11 cellular contexts compared by ENCODE assay signal in genomic region chr1:234911787-234912186, GRCh38.
DNase-seq lines count a peak whose midpoint lies in the region; ATAC-seq and TF ChIP-seq lines count a peak whose summit lies in the region.
"Had no signal": no experiment of that assay in that cellular context is flagged by ENCODE, and none has a peak within 500 bp of the region (broad histone marks: within the 10 kb centered on the region; RNA-seq: fewer than 3 reads in every experiment).

No MANE protein-coding gene starts in this region.

- H3F3A ChIP-seq in neural progenitor cell (ENCODE audit: low read depth), result no peaks in the 10 kb centered on the region

- peak overlapping the region; percentile 37 to 85 (median 72); a peak in 21 of 22 replicates for H3K4me2 ChIP-seq in BLaER1 treated with 17β-estradiol and CSF1 and Interleukin-3, amounts not matched to agents 10 nM and 100 nM
- H3K4me2 ChIP-seq in neural progenitor cell (no peak overlapping the region), OCI-LY7 (ENCODE audit: low read length) (no peak overlapping the region)
- H3K4me2 ChIP-seq: hepatocyte had no signal

- H3K9me3 Mint-ChIP-seq in T-cell (no peaks in the 10 kb centered on the region), neural progenitor cell (peaks cover 2% of the 10 kb centered on the region)

- H3K9me3 ChIP-seq in BLaER1 treated with 17β-estradiol and CSF1 and Interleukin-3, amounts not matched to agents 10 nM and 100 nM (replicated peaks in 1 of 11), result peaks cover 0 to 13% (median 0%) of the 10 kb centered on the region in 11 experiments; a peak in 6 of 22 replicates
- H3K9me3 ChIP-seq in neural progenitor cell (ENCODE audit: low read depth) (no peaks in the 10 kb centered on the region), OCI-LY7 (ENCODE audit: low read length) (no peaks in the 10 kb centered on the region)

- H4K20me1 ChIP-seq in BLaER1 treated with 17β-estradiol and CSF1 and Interleukin-3, amounts not matched to agents 10 nM and 100 nM, result no peaks in the 10 kb centered on the region
- H4K20me1 ChIP-seq in neural progenitor cell (ENCODE audit: low read depth) (no peaks in the 10 kb centered on the region), OCI-LY7 (ENCODE audit: insufficient read depth, low read length) (no peaks in the 10 kb centered on the region)

- no peaks in the 10 kb centered on the region for H3K27me3 Mint-ChIP-seq in T-cell
- H3K27me3 Mint-ChIP-seq in neural progenitor cell (ENCODE audit: insufficient read depth, low read depth), result peaks cover 15% of the 10 kb centered on the region

- peaks cover 44 to 71% (median 54%) of the 10 kb centered on the region in 10 experiments for H3K4me1 ChIP-seq in BLaER1 treated with 17β-estradiol and CSF1 and Interleukin-3, amounts not matched to agents 10 nM and 100 nM
- peaks cover 15% of the 10 kb centered on the region for H3K4me1 ChIP-seq in neural progenitor cell
- peaks cover 17% of the 10 kb centered on the region for H3K4me1 ChIP-seq in OCI-LY7 (ENCODE audit: insufficient read depth, low read length, poor library complexity, severe bottlenecking)

- H3K36me3 ChIP-seq in BLaER1 treated with 17β-estradiol and CSF1 and Interleukin-3, amounts not matched to agents 10 nM and 100 nM, result no peaks in the 10 kb centered on the region
- H3K36me3 ChIP-seq in neural progenitor cell, result no peaks in the 10 kb centered on the region
- no peaks in the 10 kb centered on the region for H3K36me3 ChIP-seq in OCI-LY7 (ENCODE audit: insufficient read depth, low read length)

- H3K4me1 Mint-ChIP-seq in T-cell (peaks cover 31 to 38% (median 36%) of the 10 kb centered on the region in 3 donors), neural progenitor cell (peaks cover 54% of the 10 kb centered on the region)

- H3K9ac ChIP-seq in BLaER1 treated with 17β-estradiol and CSF1 and Interleukin-3, amounts not matched to agents 10 nM and 100 nM, result peak overlapping the region in 3 of 11 experiments; percentile 10 to 29 (median 15); a peak in 1 of 22 replicates
- no peak overlapping the region for H3K9ac ChIP-seq in neural progenitor cell

- peak overlapping the region in 7 of 11 experiments; percentile 14 to 59 (median 37); a peak in 11 of 22 replicates for H3K27ac ChIP-seq in BLaER1 treated with 17β-estradiol and CSF1 and Interleukin-3, amounts not matched to agents 10 nM and 100 nM
- H3K27ac ChIP-seq in cingulate gyrus (ENCODE audit: low read depth, low read length), result peak overlapping the region; percentile 1
- no peak overlapping the region for H3K27ac ChIP-seq in neural progenitor cell
- H3K27ac ChIP-seq in OCI-LY7 (ENCODE audit: low read depth, low read length, poor library complexity, severe bottlenecking), result no peak overlapping the region
- H3K27ac ChIP-seq: hepatocyte had no signal

- DNase-seq in T-cell (peak in 33 of 34 experiments; percentile 14 to 65 (median 52)), neural progenitor cell (ENCODE audit: low spot score) (peak; percentile 36), SW480 (ENCODE audit: low spot score) (no peak), NCI-H2196 treated with DMSO at 0.1 percent for 48 hours (lab: John Stamatoyannopoulos, UW; ENCODE audit: unreplicated experiment) (no peak), OCI-LY7 (ENCODE audit: low spot score) (no peak)
- DNase-seq: activated CD4-positive, CD25-positive, alpha-beta regulatory T cell; caudate nucleus had no signal

- CTCF ChIA-PET in T-cell (lab: Charles Lee), result interaction anchor here in 1 of 2 donors (0.6 to 1.2 kb wide), 3 partner anchors 14 to 100 kb away, joined by 3 to 7 read pairs (median 4); no protein-coding TSS in a partner anchor
- CTCF ChIA-PET in OCI-LY7 (lab: Charles Lee; ENCODE audit: unreplicated experiment), result no interaction called here

- H3K79me2 ChIP-seq in neural progenitor cell (ENCODE audit: low read depth) (no peaks in the 10 kb centered on the region), OCI-LY7 (ENCODE audit: insufficient read depth, low read depth, low read length) (no peaks in the 10 kb centered on the region)
- H3K79me2 ChIP-seq: hepatocyte had no signal

- no TSS peak for BruUV-seq in OCI-LY7 (replicated peaks; lab: Mats Ljungman, UMichigan)

- H3K4me3 Mint-ChIP-seq in T-cell (peak overlapping the region in 1 of 3 donors; percentile 50), neural progenitor cell (no peak overlapping the region)

- POLR2A ChIA-PET in T-cell (lab: Charles Lee) (interaction anchor here (0.6 to 0.7 kb wide), 2 partner anchors 44 to 311 kb away, joined by 3 read pairs; no protein-coding TSS in a partner anchor), OCI-LY7 (lab: Charles Lee) (interaction anchor here (1.0 to 2.3 kb wide), 3 partner anchors 12 to 17 kb away, joined by 3 to 6 read pairs (median 3); no protein-coding TSS in a partner anchor)

- no peak for TF ChIP-seq CTCF in neural progenitor cell (IDR thresholded peaks at IDR 0.05)
- no peak for TF ChIP-seq CTCF in OCI-LY7 (conservative IDR thresholded peaks at IDR 0.05; ENCODE audit: low read length)

- peak overlapping the region; percentile 73 for H2AFZ ChIP-seq in neural progenitor cell (replicated peaks)
- no peak overlapping the region for H2AFZ ChIP-seq in OCI-LY7 (ENCODE audit: low read length)
- H2AFZ ChIP-seq: hepatocyte had no signal

- intact Hi-C loops in OCI-LY7 (cut with micrococcal nuclease; ENCODE audit: unreplicated experiment), result no loop called here

- no peaks in the 10 kb centered on the region for H3K9me2 ChIP-seq in OCI-LY7 (ENCODE audit: insufficient read depth, low read length)

- ATAC-seq in T-cell (replicated peaks in 1 of 4) (peak; percentile 75 to 94 (median 88)), GM19351 (IDR thresholded peaks at IDR 0.05; ENCODE audit: unreplicated experiment) (no peak)

- no peaks in the 10 kb centered on the region for H3K27me3 ChIP-seq in BLaER1 treated with 17β-estradiol and CSF1 and Interleukin-3, amounts not matched to agents 10 nM and 100 nM
- H3K27me3 ChIP-seq in neural progenitor cell, result no peaks in the 10 kb centered on the region
- H3K27me3 ChIP-seq: hepatocyte had no signal

- peak overlapping the region; percentile 85 to 90 for H3K27ac Mint-ChIP-seq in T-cell
- peak overlapping the region; percentile 84 for H3K27ac Mint-ChIP-seq in neural progenitor cell

- H3K4me3 ChIP-seq in BLaER1 treated with 17β-estradiol and CSF1 and Interleukin-3, amounts not matched to agents 10 nM and 100 nM, result no peak overlapping the region
- H3K4me3 ChIP-seq in neural progenitor cell, result no peak overlapping the region
- H3K4me3 ChIP-seq in OCI-LY7 (ENCODE audit: low read depth, low read length, poor library complexity, severe bottlenecking), result no peak overlapping the region
- H3K4me3 ChIP-seq: hepatocyte had no signal

- H3K36me3 Mint-ChIP-seq in T-cell, result no peaks in the 10 kb centered on the region
- H3K36me3 Mint-ChIP-seq in neural progenitor cell, result peaks cover 2% of the 10 kb centered on the region

Comparison
In these comparisons a context has a peak if more than half of its experiments do, and no peak if none do; other contexts are left out.
1. H3K27ac ChIP-seq: peak in BLaER1 treated with 17β-estradiol and CSF1 and Interleukin-3, amounts not matched to agents 10 nM and 100 nM (7 of 11) and cingulate gyrus (single experiment); none in neural progenitor cell (single experiment) and OCI-LY7 (single experiment).
2. H3K4me2 ChIP-seq: peak in BLaER1 treated with 17β-estradiol and CSF1 and Interleukin-3, amounts not matched to agents 10 nM and 100 nM (11 of 11); none in neural progenitor cell (single experiment) and OCI-LY7 (single experiment).
3. DNase-seq: peak in T-cell (33 of 34) and neural progenitor cell (single experiment); none in SW480 (single experiment), NCI-H2196 treated with DMSO at 0.1 percent for 48 hours (single experiment) and OCI-LY7 (single experiment).